11 cellular contexts compared by ENCODE assay signal in the genomic region with DNA sequence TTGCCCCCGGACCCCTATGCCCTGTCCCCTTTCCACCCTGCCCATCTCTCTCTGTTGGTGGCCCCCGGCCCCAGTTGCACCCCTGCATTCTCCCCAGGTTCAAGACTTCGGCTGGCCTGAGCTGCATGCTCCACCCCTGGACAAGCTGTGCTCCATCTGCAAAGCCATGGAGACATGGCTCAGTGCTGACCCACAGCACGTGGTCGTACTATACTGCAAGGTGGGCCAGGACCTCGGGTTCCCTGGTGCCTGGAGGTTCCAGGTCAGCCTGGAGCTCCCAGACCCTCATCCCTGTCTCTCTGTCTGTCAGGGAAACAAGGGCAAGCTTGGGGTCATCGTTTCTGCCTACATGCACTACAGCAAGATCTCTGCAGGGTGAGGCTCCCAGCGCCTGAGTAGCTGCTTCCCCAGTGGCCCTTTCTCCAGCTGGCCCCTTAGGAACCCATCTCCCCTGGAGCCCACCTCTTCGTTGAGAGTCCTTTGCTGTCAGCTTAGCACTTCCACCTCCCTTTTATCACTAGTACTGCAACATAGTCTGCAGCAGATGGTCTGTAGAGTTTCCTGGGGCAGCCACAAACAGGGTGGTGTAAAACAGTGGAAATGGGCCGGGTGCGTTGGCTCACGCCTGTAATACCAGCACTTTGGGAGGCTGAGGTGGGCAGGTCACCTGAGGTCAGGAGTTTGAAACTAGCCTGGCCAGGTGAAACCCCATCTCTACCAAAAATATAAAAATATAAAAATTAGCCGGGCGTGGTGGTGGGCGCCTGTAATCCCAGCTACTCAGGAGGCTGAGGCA. TPM values are rescaled to one million over a fixed set of nuclear protein-coding genes. Genes with fewer than 3 reads are reported as not detected.
A peak's percentile ranks its signal among the peaks of the same experiment; 100 is the strongest.
DNase-seq lines count a peak whose midpoint lies in the region; ATAC-seq and TF ChIP-seq lines count a peak whose summit lies in the region.
"Had no signal": no experiment of that assay in that cellular context is flagged by ENCODE, and none has a peak within 500 bp of the region (broad histone marks: within the 10 kb centered on the region; RNA-seq: fewer than 3 reads in every experiment).

No MANE protein-coding gene starts in this region.

- CTCF ChIA-PET in activated CD8-positive, alpha-beta T cell treated with anti-CD3 and anti-CD28 coated beads, Interleukin-2, amount 10 ng/mL, durations not matched to agents 7 days and 5 days (lab: Charles Lee) = interaction anchor here (1.2 to 5.9 kb wide), 5 partner anchors 10 to 48 kb away, joined by 3 to 58 read pairs (median 13); partner anchors contain the start of gene SOAT2
- CTCF ChIA-PET in activated CD8-positive, alpha-beta T cell treated with anti-CD3 and anti-CD28 coated beads for 36 hours (lab: Charles Lee) = interaction anchor here (1.1 to 7.5 kb wide), 6 partner anchors 10 to 171 kb away, joined by 4 to 93 read pairs (median 6); partner anchors contain the start of gene IGFBP6

- peak overlapping the region; percentile 33 for H3K4me3 Mint-ChIP-seq in activated CD8-positive, alpha-beta T cell treated with anti-CD3 and anti-CD28 coated beads, Interleukin-2, amount 10 ng/mL, durations not matched to agents 7 days and 5 days
- no peak overlapping the region for H3K4me3 Mint-ChIP-seq in activated CD8-positive, alpha-beta T cell treated with anti-CD3 and anti-CD28 coated beads for 36 hours
- H3K4me3 Mint-ChIP-seq in activated T-helper 17 cell treated with anti-CD3 and anti-CD28 coated beads, Interleukin-2, amount 50 U/mL, for 72 hours = peak overlapping the region; percentile 96
- peak overlapping the region; percentile 28 for H3K4me3 Mint-ChIP-seq in memory B cell

- no peak for ATAC-seq in activated CD8-positive, alpha-beta T cell treated with anti-CD3 and anti-CD28 coated beads, Interleukin-2, amount 10 ng/mL, durations not matched to agents 7 days and 5 days
- no peak for ATAC-seq in activated CD8-positive, alpha-beta T cell treated with anti-CD3 and anti-CD28 coated beads for 36 hours
- ATAC-seq in activated T-helper 17 cell treated with anti-CD3 and anti-CD28 coated beads, Interleukin-2, amount 50 U/mL, for 72 hours (replicated peaks) = no peak
- ATAC-seq in memory B cell (ENCODE audit: low read depth) (no peak), HG03139 (IDR thresholded peaks at IDR 0.05; ENCODE audit: unreplicated experiment) (no peak), GM21786 (IDR thresholded peaks at IDR 0.05; ENCODE audit: unreplicated experiment) (no peak)
- ATAC-seq: PC-3 had no signal

- peaks cover 62% of the 10 kb centered on the region for H3K4me1 ChIP-seq in stomach smooth muscle (ENCODE audit: control insufficient read depth, insufficient read depth, low read length)

- peak overlapping the region; percentile 92 for H3K27ac ChIP-seq in stomach smooth muscle (ENCODE audit: low read length)

- POLR2A ChIA-PET in activated CD8-positive, alpha-beta T cell treated with anti-CD3 and anti-CD28 coated beads, Interleukin-2, amount 10 ng/mL, durations not matched to agents 7 days and 5 days (lab: Charles Lee) = interaction anchor here (1.1 kb wide), 1 partner anchor 12 kb away, joined by 3 read pairs; no protein-coding TSS in a partner anchor
- POLR2A ChIA-PET in activated CD8-positive, alpha-beta T cell treated with anti-CD3 and anti-CD28 coated beads for 36 hours (lab: Charles Lee) = interaction anchor here (0.9 to 2.8 kb wide), 7 partner anchors 8 to 43 kb away, joined by 3 to 15 read pairs (median 4); partner anchors contain the start of gene SPRYD3

- H3K9ac ChIP-seq in stomach smooth muscle (ENCODE audit: low read length in 2 of 2) = no peak overlapping the region

- H3K27me3 Mint-ChIP-seq in activated CD8-positive, alpha-beta T cell treated with anti-CD3 and anti-CD28 coated beads, Interleukin-2, amount 10 ng/mL, durations not matched to agents 7 days and 5 days (ENCODE audit: low read depth) = no peaks in the 10 kb centered on the region
- H3K27me3 Mint-ChIP-seq in activated CD8-positive, alpha-beta T cell treated with anti-CD3 and anti-CD28 coated beads for 36 hours = no peaks in the 10 kb centered on the region
- H3K27me3 Mint-ChIP-seq in activated T-helper 17 cell treated with anti-CD3 and anti-CD28 coated beads, Interleukin-2, amount 50 U/mL, for 72 hours = no peaks in the 10 kb centered on the region
- H3K27me3 Mint-ChIP-seq in memory B cell = peaks cover 4% of the 10 kb centered on the region

- no peaks in the 10 kb centered on the region for H3K9me3 ChIP-seq in stomach smooth muscle (ENCODE audit: control insufficient read depth in 2 of 2, low read length in 2 of 2)

- no peaks in the 10 kb centered on the region for H3K27me3 ChIP-seq in stomach smooth muscle (ENCODE audit: control insufficient read depth in 1 of 2, insufficient read depth in 2 of 2, low read length in 2 of 2)

- H3K27ac Mint-ChIP-seq in activated CD8-positive, alpha-beta T cell treated with anti-CD3 and anti-CD28 coated beads, Interleukin-2, amount 10 ng/mL, durations not matched to agents 7 days and 5 days = no peak overlapping the region
- H3K27ac Mint-ChIP-seq in activated CD8-positive, alpha-beta T cell treated with anti-CD3 and anti-CD28 coated beads for 36 hours = no peak overlapping the region
- H3K27ac Mint-ChIP-seq in activated T-helper 17 cell treated with anti-CD3 and anti-CD28 coated beads, Interleukin-2, amount 50 U/mL, for 72 hours = no peak overlapping the region
- no peak overlapping the region for H3K27ac Mint-ChIP-seq in memory B cell

- intact Hi-C loops in activated CD8-positive, alpha-beta T cell treated with anti-CD3 and anti-CD28 coated beads for 36 hours (cut with micrococcal nuclease) = no loop called here

- H3K36me3 ChIP-seq in stomach smooth muscle (ENCODE audit: control insufficient read depth in 2 of 2, insufficient read depth in 2 of 2, low read length in 2 of 2) = peaks cover 6 to 29% of the 10 kb centered on the region in 2 donors

- H3K9me3 Mint-ChIP-seq in activated CD8-positive, alpha-beta T cell treated with anti-CD3 and anti-CD28 coated beads, Interleukin-2, amount 10 ng/mL, durations not matched to agents 7 days and 5 days (ENCODE audit: insufficient read depth) = no peaks in the 10 kb centered on the region
- no peaks in the 10 kb centered on the region for H3K9me3 Mint-ChIP-seq in activated CD8-positive, alpha-beta T cell treated with anti-CD3 and anti-CD28 coated beads for 36 hours
- H3K9me3 Mint-ChIP-seq in activated T-helper 17 cell treated with anti-CD3 and anti-CD28 coated beads, Interleukin-2, amount 50 U/mL, for 72 hours = no peaks in the 10 kb centered on the region
- no peaks in the 10 kb centered on the region for H3K9me3 Mint-ChIP-seq in memory B cell

- H3K36me3 Mint-ChIP-seq in activated CD8-positive, alpha-beta T cell treated with anti-CD3 and anti-CD28 coated beads, Interleukin-2, amount 10 ng/mL, durations not matched to agents 7 days and 5 days (ENCODE audit: low read depth) = no peaks in the 10 kb centered on the region
- H3K36me3 Mint-ChIP-seq in activated CD8-positive, alpha-beta T cell treated with anti-CD3 and anti-CD28 coated beads for 36 hours (ENCODE audit: low read depth) = no peaks in the 10 kb centered on the region
- no peaks in the 10 kb centered on the region for H3K36me3 Mint-ChIP-seq in activated T-helper 17 cell treated with anti-CD3 and anti-CD28 coated beads, Interleukin-2, amount 50 U/mL, for 72 hours (ENCODE audit: low read depth)
- no peaks in the 10 kb centered on the region for H3K36me3 Mint-ChIP-seq in memory B cell

- no peak for DNase-seq in activated CD8-positive, alpha-beta T cell treated with anti-CD3 and anti-CD28 coated beads, Interleukin-2, amount 10 ng/mL, durations not matched to agents 7 days and 5 days
- DNase-seq in activated CD8-positive, alpha-beta T cell treated with anti-CD3 and anti-CD28 coated beads for 36 hours = no peak
- no peak for DNase-seq in memory B cell (ENCODE audit: low spot score in 2 of 2)
- no peak for DNase-seq in NCI-H774 (lab: John Stamatoyannopoulos, UW)
- DNase-seq: activated CD8-positive, alpha-beta memory T cell treated with anti-CD3 and anti-CD28 coated beads, Interleukin-2, amount 50 U/mL, for 48 hours; PC-3; trophoblast cell had no signal

- no peak for TF ChIP-seq CTCF in activated CD8-positive, alpha-beta T cell treated with anti-CD3 and anti-CD28 coated beads for 36 hours (IDR thresholded peaks at IDR 0.05)

- peaks cover 15% of the 10 kb centered on the region for H3K4me1 Mint-ChIP-seq in activated CD8-positive, alpha-beta T cell treated with anti-CD3 and anti-CD28 coated beads, Interleukin-2, amount 10 ng/mL, durations not matched to agents 7 days and 5 days (ENCODE audit: low read depth)
- peaks cover 6% of the 10 kb centered on the region for H3K4me1 Mint-ChIP-seq in activated CD8-positive, alpha-beta T cell treated with anti-CD3 and anti-CD28 coated beads for 36 hours (ENCODE audit: low read depth)
- H3K4me1 Mint-ChIP-seq in activated T-helper 17 cell treated with anti-CD3 and anti-CD28 coated beads, Interleukin-2, amount 50 U/mL, for 72 hours = peaks cover 4% of the 10 kb centered on the region
- H3K4me1 Mint-ChIP-seq in memory B cell = peaks cover 10% of the 10 kb centered on the region

- no peak overlapping the region for H3K4me3 ChIP-seq in stomach smooth muscle (ENCODE audit: low read length in 2 of 2)

RNA-seq across cellular contexts. Expression of gene TNS2, which starts 5.8 kb away (rescaled TPM):
- total RNA-seq in activated CD8-positive, alpha-beta T cell treated with anti-CD3 and anti-CD28 coated beads, Interleukin-2, amount 10 ng/mL, durations not matched to agents 7 days and 5 days = 1 to 10 TPM; 1.0 to 1.4 TPM
- total RNA-seq in activated CD8-positive, alpha-beta T cell treated with anti-CD3 and anti-CD28 coated beads for 36 hours = 1 to 10 TPM; 1.1 to 1.6 TPM
- total RNA-seq in activated T-helper 17 cell treated with anti-CD3 and anti-CD28 coated beads, Interleukin-2, amount 50 U/mL, for 72 hours = 1 to 10 TPM in 1 of 2 donors, under 1 TPM in 1; 0.69 to 4.6 TPM

RNA-seq across cellular contexts. Expression of gene SPRYD3, which starts 23.5 kb away (rescaled TPM):
- total RNA-seq in activated CD8-positive, alpha-beta T cell treated with anti-CD3 and anti-CD28 coated beads, Interleukin-2, amount 10 ng/mL, durations not matched to agents 7 days and 5 days = 10 to 100 TPM; 27.2 to 31.2 TPM
- total RNA-seq in activated CD8-positive, alpha-beta T cell treated with anti-CD3 and anti-CD28 coated beads for 36 hours = 10 to 100 TPM; 24.8 to 25.0 TPM
- total RNA-seq in activated T-helper 17 cell treated with anti-CD3 and anti-CD28 coated beads, Interleukin-2, amount 50 U/mL, for 72 hours = 10 to 100 TPM; 25.4 to 28.8 TPM

RNA-seq across cellular contexts. Expression of gene IGFBP6, which starts 41.8 kb away (rescaled TPM):
- total RNA-seq in activated CD8-positive, alpha-beta T cell treated with anti-CD3 and anti-CD28 coated beads, Interleukin-2, amount 10 ng/mL, durations not matched to agents 7 days and 5 days = 1 to 10 TPM; 3.1 to 5.4 TPM
- total RNA-seq in activated CD8-positive, alpha-beta T cell treated with anti-CD3 and anti-CD28 coated beads for 36 hours = 1 to 10 TPM; 2.0 to 2.3 TPM
- total RNA-seq in activated T-helper 17 cell treated with anti-CD3 and anti-CD28 coated beads, Interleukin-2, amount 50 U/mL, for 72 hours = 1 to 10 TPM in 1 of 2 donors, under 1 TPM in 1; 0.45 to 6.0 TPM

RNA-seq across cellular contexts. Expression of gene SOAT2, which starts 47.6 kb away (rescaled TPM):
- total RNA-seq in activated CD8-positive, alpha-beta T cell treated with anti-CD3 and anti-CD28 coated beads, Interleukin-2, amount 10 ng/mL, durations not matched to agents 7 days and 5 days = 10 to 100 TPM; 10.8 to 13.3 TPM
- total RNA-seq in activated CD8-positive, alpha-beta T cell treated with anti-CD3 and anti-CD28 coated beads for 36 hours = 1 to 10 TPM; 5.3 to 6.7 TPM
- 1 to 10 TPM in 1 of 2 donors, under 1 TPM in 1; 0.28 to 1.1 TPM for total RNA-seq in activated T-helper 17 cell treated with anti-CD3 and anti-CD28 coated beads, Interleukin-2, amount 50 U/mL, for 72 hours

RNA-seq across cellular contexts. Expression of gene EIF4B, which starts 49.4 kb away (rescaled TPM):
- total RNA-seq in activated CD8-positive, alpha-beta T cell treated with anti-CD3 and anti-CD28 coated beads, Interleukin-2, amount 10 ng/mL, durations not matched to agents 7 days and 5 days = 100 to 1,000 TPM; 352 to 353 TPM
- total RNA-seq in activated CD8-positive, alpha-beta T cell treated with anti-CD3 and anti-CD28 coated beads for 36 hours = 100 to 1,000 TPM; 789 to 814 TPM
- 100 to 1,000 TPM; 536 to 964 TPM for total RNA-seq in activated T-helper 17 cell treated with anti-CD3 and anti-CD28 coated beads, Interleukin-2, amount 50 U/mL, for 72 hours
